Comparison of ENCODE assay signal across 2 cellular contexts in genomic region chr15:43749690-43750345, GRCh38.
TF ChIP-seq lines count a peak whose summit lies in the region.

No MANE protein-coding gene starts in this region.

TF ChIP-seq in HEK293, 187 proteins besides CTCF, POLR2A, EP300 and RAD21:
- TF ChIP-seq PRDM1 (tag by site-specific recombination; IDR thresholded peaks at IDR 0.05) (peak; percentile 89), ZNF704 (tag by site-specific recombination; IDR thresholded peaks at IDR 0.05) (no peak), PRDM10 (tag by site-specific recombination; IDR thresholded peaks at IDR 0.05) (0 out of 2 replicates have a peak, but pooled peaks have one; percentile 55), ZNF121 (tag by site-specific recombination; IDR thresholded peaks at IDR 0.05) (peak; percentile 56; the same call in 1 of the 2 replicates), ZNF350 (tag by site-specific recombination; IDR thresholded peaks at IDR 0.05) (no peak)

TF ChIP-seq in WTC11, 78 proteins besides CTCF, POLR2A, EP300 and RAD21:
- TF ChIP-seq CREM (CRISPR knock-in tag; IDR thresholded peaks at IDR 0.05), result no peak
- TF ChIP-seq ZNF396 (CRISPR knock-in tag; IDR thresholded peaks at IDR 0.05; ENCODE audit: borderline replicate concordance), result no peak
- TF ChIP-seq ELF4 (CRISPR knock-in tag; IDR thresholded peaks at IDR 0.05; ENCODE audit: low read depth), result no peak
- TF ChIP-seq MXD4 (CRISPR knock-in tag; IDR thresholded peaks at IDR 0.05; ENCODE audit: borderline replicate concordance), result no peak
- no peak for TF ChIP-seq AFF4 (CRISPR knock-in tag; IDR thresholded peaks at IDR 0.05; ENCODE audit: borderline replicate concordance)
- TF ChIP-seq MYBL2 (CRISPR knock-in tag; IDR thresholded peaks at IDR 0.05), result no peak
- no peak for TF ChIP-seq ESRRA (CRISPR knock-in tag; IDR thresholded peaks at IDR 0.05; ENCODE audit: borderline replicate concordance)
- no peak for TF ChIP-seq SMAD3 (CRISPR knock-in tag; IDR thresholded peaks at IDR 0.05; ENCODE audit: borderline replicate concordance)
- no peak for TF ChIP-seq ERG (CRISPR knock-in tag; IDR thresholded peaks at IDR 0.05)
- TF ChIP-seq PRDM15 (CRISPR knock-in tag; IDR thresholded peaks at IDR 0.05), result no peak
TF ChIP-seq in WTC11: peak in this region for 0.
